ENCODE assay signal across 22 cellular contexts in genomic region chr3:176581589-176581988, GRCh38.
DNase-seq lines count a peak whose midpoint lies in the region; ATAC-seq, FAIRE-seq and TF ChIP-seq lines count a peak whose summit lies in the region.
"Had no signal": no experiment of that assay in that cellular context is flagged by ENCODE, and none has a peak within 500 bp of the region (broad histone marks: within the 10 kb centered on the region; RNA-seq: fewer than 3 reads in every experiment).

No MANE protein-coding gene starts in this region.

- no peak overlapping the region for H3K27ac Mint-ChIP-seq in stimulated activated naive B cell treated with anti-CD40 and anti-IgM and Interleukin-4, amounts not matched to agents 10 μg/mL and 1 μg/mL and 100 μg/mL, for 72 hours
- H3K27ac Mint-ChIP-seq: CD4-positive, CD25-positive, alpha-beta regulatory T cell; CD8-positive, alpha-beta memory T cell; HFFc6 had no signal

- no peaks in the 10 kb centered on the region for H3K27me3 ChIP-seq in GM12878 (replicated peaks in 1 of 2; ENCODE audit: control insufficient read depth in 2 of 2, insufficient read depth in 2 of 2, low read length in 1 of 2)
- H3K27me3 ChIP-seq: BE2C had no signal

- no peaks in the 10 kb centered on the region for H3K36me3 Mint-ChIP-seq in stimulated activated naive B cell treated with anti-CD40 and anti-IgM and Interleukin-4, amounts not matched to agents 10 μg/mL and 1 μg/mL and 100 μg/mL, for 72 hours
- H3K36me3 Mint-ChIP-seq: CD4-positive, CD25-positive, alpha-beta regulatory T cell; CD8-positive, alpha-beta memory T cell had no signal

- H3K9me3 Mint-ChIP-seq in stimulated activated naive B cell treated with anti-CD40 and anti-IgM and Interleukin-4, amounts not matched to agents 10 μg/mL and 1 μg/mL and 100 μg/mL, for 72 hours, result peaks cover 0 to 6% of the 10 kb centered on the region in 2 donors

- H3K27ac ChIP-seq in GM12878 (ENCODE audit: control insufficient read depth, insufficient read depth), result no peak overlapping the region

- H3K36me3 ChIP-seq in GM12878 (ENCODE audit: control insufficient read depth in 2 of 2, insufficient read depth in 2 of 2, low read length in 1 of 2), result no peaks in the 10 kb centered on the region
- H3K36me3 ChIP-seq: BE2C had no signal

- SMC1A ChIA-PET in GM12878 (lab: Charles Lee; ENCODE audit: uncharacterized antibody, unreplicated experiment), result no interaction called here

- no TSS peak for BruUV-seq in GM12878 (replicated peaks; lab: Mats Ljungman, UMichigan)

- H3K9me3 ChIP-seq in GM12878 (replicated peaks; ENCODE audit: control insufficient read depth, insufficient read depth, low read length), result no peaks in the 10 kb centered on the region
- H3K9me3 ChIP-seq: BE2C, Caco-2 had no signal

- FAIRE-seq in GM12878 (lab: Jason Lieb, UNC), result no peak
- FAIRE-seq: A204.1, D721Med had no signal

- no peaks in the 10 kb centered on the region for H3K27me3 Mint-ChIP-seq in stimulated activated naive B cell treated with anti-CD40 and anti-IgM and Interleukin-4, amounts not matched to agents 10 μg/mL and 1 μg/mL and 100 μg/mL, for 72 hours
- H3K27me3 Mint-ChIP-seq: CD4-positive, CD25-positive, alpha-beta regulatory T cell; CD8-positive, alpha-beta memory T cell had no signal

- H3K4me1 ChIP-seq in GM12878 (ENCODE audit: control insufficient read depth, insufficient read depth, low read length), result no peaks in the 10 kb centered on the region
- H3K4me1 ChIP-seq: BE2C, Caco-2 had no signal

- ATAC-seq in GM18867 (IDR thresholded peaks at IDR 0.05; ENCODE audit: unreplicated experiment) (peak; percentile 39), GM19438 (IDR thresholded peaks at IDR 0.05; ENCODE audit: low read depth, unreplicated experiment) (peak; percentile 46), HG03432 (IDR thresholded peaks at IDR 0.05; ENCODE audit: unreplicated experiment) (peak; percentile 31), GM12878 (peak; percentile 71)
- no peak for ATAC-seq in stimulated activated naive B cell treated with anti-CD40 and anti-IgM and Interleukin-4, amounts not matched to agents 10 μg/mL and 1 μg/mL and 100 μg/mL, for 72 hours (replicated peaks)
- ATAC-seq: HCT116 had no signal

- H3K4me2 ChIP-seq in GM12878 (ENCODE audit: control insufficient read depth, insufficient read depth), result no peak overlapping the region

- TF ChIP-seq POLR2A in GM12878 (IDR thresholded peaks at IDR 0.05; ENCODE audit: low read depth, low read length), result no peak

- POLR2A ChIA-PET in GM12878 (lab: Charles Lee), result no interaction called here

- no peaks in the 10 kb centered on the region for H4K20me1 ChIP-seq in GM12878 (ENCODE audit: control insufficient read depth, insufficient read depth)

- RAD21 ChIA-PET in GM12878 (lab: Charles Lee; ENCODE audit: unreplicated experiment), result no interaction called here

- no peak for TF ChIP-seq CTCF in GM12878 (IDR thresholded peaks at IDR 0.05 in 2 of 3, conservative IDR thresholded peaks at IDR 0.05 in 1 of 3; ENCODE audit: control insufficient read depth in 2 of 3, extremely low read depth in 1 of 3, insufficient read depth in 1 of 3, low read depth in 3 of 3, low read length in 3 of 3)

- TF ChIP-seq RAD21 in GM12878 (IDR thresholded peaks at IDR 0.05; ENCODE audit: insufficient read depth, low read depth, low read length), result no peak

- WGBS in GM12878 (ENCODE audit: insufficient coverage, insufficient replicate concordance, low lambda C conversion rate, missing lambda C conversion rate), result 0% methylated on average over 1 of the region's 1 CpG

- no peak overlapping the region for H3K4me3 ChIP-seq in GM12878

- DNase-seq in GM12878 (ENCODE audit: low read depth, low spot score) (no peak), activated gamma-delta T cell (lab: John Stamatoyannopoulos, UW) (no peak), NCI-H69 (lab: John Stamatoyannopoulos, UW) (no peak), COR-L47 (lab: John Stamatoyannopoulos, UW) (no peak)
- no peak for DNase-seq in stimulated activated naive B cell treated with anti-CD40 and anti-IgM and Interleukin-4, amounts not matched to agents 10 μg/mL and 1 μg/mL and 100 μg/mL, for 72 hours
- DNase-seq: ACHN; BE2C; C1 segment of cervical spinal cord; Caco-2; CD4-positive, CD25-positive, alpha-beta regulatory T cell; CD8-positive, alpha-beta memory T cell; GDM1; GOT3; H7; HFFc6; KG1 had no signal

- no peak overlapping the region for H2AFZ ChIP-seq in GM12878 (ENCODE audit: control insufficient read depth, low read depth, low read length)

- CTCF ChIA-PET in GM12878 (lab: Yijun Ruan, JAX), result no interaction called here

- no peaks in the 10 kb centered on the region for H3K4me1 Mint-ChIP-seq in stimulated activated naive B cell treated with anti-CD40 and anti-IgM and Interleukin-4, amounts not matched to agents 10 μg/mL and 1 μg/mL and 100 μg/mL, for 72 hours
- H3K4me1 Mint-ChIP-seq: CD4-positive, CD25-positive, alpha-beta regulatory T cell; CD8-positive, alpha-beta memory T cell had no signal

- H3K9ac ChIP-seq in GM12878 (ENCODE audit: control insufficient read depth, insufficient read depth, low read length), result no peak overlapping the region

- no peak for TF ChIP-seq EP300 in GM12878 (IDR thresholded peaks at IDR 0.05; ENCODE audit: borderline replicate concordance in 1 of 2, control insufficient read depth in 1 of 2, low read depth in 2 of 2, low read length in 2 of 2)

- H3K4me3 Mint-ChIP-seq in stimulated activated naive B cell treated with anti-CD40 and anti-IgM and Interleukin-4, amounts not matched to agents 10 μg/mL and 1 μg/mL and 100 μg/mL, for 72 hours, result no peak overlapping the region
- H3K4me3 Mint-ChIP-seq: CD4-positive, CD25-positive, alpha-beta regulatory T cell; CD8-positive, alpha-beta memory T cell; HFFc6 had no signal

- H3K79me2 ChIP-seq in GM12878 (ENCODE audit: control insufficient read depth, insufficient read depth, low read length), result no peaks in the 10 kb centered on the region

- intact Hi-C loops in GM12878 (cut with micrococcal nuclease; ENCODE audit: unreplicated experiment), result no loop called here

- in situ Hi-C loops in GM12878 (cut with MboI), result no loop called here

TF ChIP-seq in GM12878, 131 proteins besides CTCF, POLR2A, EP300 and RAD21:
- peak; percentile 30; the same call in 1 of the 2 replicates for TF ChIP-seq ATF7 (IDR thresholded peaks at IDR 0.05; ENCODE audit: low read depth)
- TF ChIP-seq SKIL (IDR thresholded peaks at IDR 0.05; ENCODE audit: low read depth, poor library complexity, severe bottlenecking), result no peak
- TF ChIP-seq BRCA1 (IDR thresholded peaks at IDR 0.05; ENCODE audit: low read depth, low read length), result no peak
- TF ChIP-seq MEF2B (IDR thresholded peaks at IDR 0.05; ENCODE audit: partially characterized antibody, poor library complexity, severe bottlenecking), result no peak
- TF ChIP-seq HDAC6 (IDR thresholded peaks at IDR 0.05; ENCODE audit: unreplicated experiment), result no peak
- no peak for TF ChIP-seq RBBP5 (conservative IDR thresholded peaks at IDR 0.05)

Comparison
In these comparisons a context has a peak if more than half of its experiments do, and no peak if none do; other contexts are left out.
1. ATAC-seq: peak in GM18867 (single experiment), GM19438 (single experiment), HG03432 (single experiment) and GM12878 (single experiment); none in stimulated activated naive B cell treated with anti-CD40 and anti-IgM and Interleukin-4, amounts not matched to agents 10 μg/mL and 1 μg/mL and 100 μg/mL, for 72 hours (0 of 2).